In genomic region chr1:156019946-156020292, GRCh38 we compare ENCODE assay signal across 10 cellular contexts. TPM values are rescaled to one million over a fixed set of nuclear protein-coding genes. Genes with fewer than 3 reads are reported as not detected.
DNase-seq lines count a peak whose midpoint lies in the region; ATAC-seq and TF ChIP-seq lines count a peak whose summit lies in the region.
"Had no signal": no experiment of that assay in that cellular context is flagged by ENCODE, and none has a peak within 500 bp of the region (broad histone marks: within the 10 kb centered on the region; RNA-seq: fewer than 3 reads in every experiment).

No MANE protein-coding gene starts in this region.

- H3K9me3 ChIP-seq in breast epithelium = no peaks in the 10 kb centered on the region
- no peaks in the 10 kb centered on the region for H3K9me3 ChIP-seq in mucosa of descending colon

- H3K4me1 Mint-ChIP-seq in HFFc6 (ENCODE audit: low read depth) = peaks cover 21% of the 10 kb centered on the region

- TF ChIP-seq POLR2A in breast epithelium (IDR thresholded peaks at IDR 0.05) = no peak

- H3K4me3 Mint-ChIP-seq in HFFc6 = peak overlapping the region; percentile 100

- H3K36me3 Mint-ChIP-seq in HFFc6 (ENCODE audit: low read depth) = peaks cover 28% of the 10 kb centered on the region

- peak overlapping the region; percentile 84 for H3K27ac Mint-ChIP-seq in HFFc6

- H3K9me3 Mint-ChIP-seq in HFFc6 = no peaks in the 10 kb centered on the region

- intact Hi-C loops in breast epithelium (cut with DNase I; ENCODE audit: low total_unique reads) (no loop called here), mucosa of descending colon (cut with DNase I, micrococcal nuclease) (no loop called here)

- ATAC-seq in mucosa of descending colon (no peak), GM21367 (IDR thresholded peaks at IDR 0.05; ENCODE audit: unreplicated experiment) (no peak)

- H3K27ac ChIP-seq in 22Rv1 (peak overlapping the region; percentile 61), breast epithelium (peak overlapping the region; percentile 92 to 94)

- TF ChIP-seq CTCF in 22Rv1 (IDR thresholded peaks at IDR 0.05) (no peak), HFFc6 (IDR thresholded peaks at IDR 0.05) (no peak), breast epithelium (IDR thresholded peaks at IDR 0.05) (no peak), mucosa of descending colon (IDR thresholded peaks at IDR 0.05) (no peak)

- H3K27me3 Mint-ChIP-seq in HFFc6 (ENCODE audit: insufficient read depth) = peaks cover 5% of the 10 kb centered on the region

- no peaks in the 10 kb centered on the region for H3K27me3 ChIP-seq in breast epithelium

- H3K4me3 ChIP-seq in breast epithelium (peak overlapping the region; percentile 89 to 95 (median 89)), mucosa of descending colon (peak overlapping the region; percentile 74)

- H3K4me1 ChIP-seq in breast epithelium (no peaks in the 10 kb centered on the region), mucosa of descending colon (ENCODE audit: low read depth) (peaks cover 9% of the 10 kb centered on the region)

- H3K36me3 ChIP-seq in breast epithelium = no peaks in the 10 kb centered on the region
- no peaks in the 10 kb centered on the region for H3K36me3 ChIP-seq in mucosa of descending colon (ENCODE audit: low read depth)

- DNase-seq in HFFc6 = no peak
- DNase-seq in breast epithelium (ENCODE audit: low spot score in 2 of 2) = no peak
- no peak for DNase-seq in mucosa of descending colon
- DNase-seq in MV-4-11 (lab: John Stamatoyannopoulos, UW) = no peak
- DNase-seq in EL = no peak
- no peak for DNase-seq in NCI-H524 treated with DMSO at 0.1 percent for 48 hours (lab: John Stamatoyannopoulos, UW)
- DNase-seq: effector CD8-positive, alpha-beta T cell had no signal

RNA-seq across cellular contexts. Expression of gene SSR2, which starts 0.8 kb away (rescaled TPM):
- total RNA-seq in HFFc6 (2021; fragmentation: NEBNext Ultra II Directional; extraction: Animal tissue kit (Norgen Biotek cat#: 25700)) = 100 to 1,000 TPM; 341 to 419 (median 374) TPM
- total RNA-seq in breast epithelium = 100 to 1,000 TPM; 305 to 407 (median 370) TPM
- total RNA-seq in mucosa of descending colon = 100 to 1,000 TPM; 144 to 203 (median 164) TPM

RNA-seq across cellular contexts. Expression of gene UBQLN4, which starts 33.7 kb away (rescaled TPM):
- total RNA-seq in HFFc6 (2021; fragmentation: NEBNext Ultra II Directional; extraction: Animal tissue kit (Norgen Biotek cat#: 25700)) = 10 to 100 TPM; 31.6 to 36.0 (median 32.9) TPM
- 10 to 100 TPM; 22.1 to 27.1 (median 23.3) TPM for total RNA-seq in breast epithelium
- 10 to 100 TPM; 23.7 to 36.9 (median 23.9) TPM for total RNA-seq in mucosa of descending colon

RNA-seq across cellular contexts. Expression of gene LAMTOR2, which starts 34.7 kb away (rescaled TPM):
- 10 to 100 TPM; 48.5 to 73.6 (median 62.5) TPM for total RNA-seq in HFFc6 (2021; fragmentation: NEBNext Ultra II Directional; extraction: Animal tissue kit (Norgen Biotek cat#: 25700))
- total RNA-seq in breast epithelium (10 to 100 TPM; 60.7 to 75.5 (median 69.8) TPM), mucosa of descending colon (10 to 100 TPM; 49.8 to 73.4 (median 60.7) TPM)

RNA-seq across cellular contexts. Expression of gene RAB25, which starts 41.0 kb away (rescaled TPM):
- total RNA-seq in HFFc6 (2021; fragmentation: NEBNext Ultra II Directional; extraction: Animal tissue kit (Norgen Biotek cat#: 25700)) = not detected
- total RNA-seq in breast epithelium (10 to 100 TPM in 2 of 3 donors, not detected in 1; 40.3 to 68.6 TPM), mucosa of descending colon (100 to 1,000 TPM in 2 of 3 donors, 10 to 100 TPM in 1; 85.1 to 242 (median 158) TPM)
- total RNA-seq: M059J had no signal

RNA-seq across cellular contexts. Expression of gene ARHGEF2, which starts 41.6 kb away (rescaled TPM):
- total RNA-seq in HFFc6 (2021; fragmentation: NEBNext Ultra II Directional; extraction: Animal tissue kit (Norgen Biotek cat#: 25700)) = 10 to 100 TPM; 82.0 to 94.6 (median 83.9) TPM
- total RNA-seq in breast epithelium (10 to 100 TPM; 81.8 to 93.7 (median 90.4) TPM), mucosa of descending colon (100 to 1,000 TPM in 1 of 3 donors, 10 to 100 TPM in 2; 79.7 to 132 (median 90.5) TPM)
